Comparison of ENCODE assay signal across 14 cellular contexts in genomic region chr22:26777402-26777801, GRCh38.
DNase-seq lines count a peak whose midpoint lies in the region; ATAC-seq lines count a peak whose summit lies in the region.
"Had no signal": no experiment of that assay in that cellular context is flagged by ENCODE, and none has a peak within 500 bp of the region (broad histone marks: within the 10 kb centered on the region; RNA-seq: fewer than 3 reads in every experiment).

No MANE protein-coding gene starts in this region.

- ATAC-seq in GM21737 (IDR thresholded peaks at IDR 0.05; ENCODE audit: unreplicated experiment) = no peak

- in situ Hi-C loops in HAP-1 (cut with MboI; ENCODE audit: low sequenced_read_pairs) = no loop called here

- DNase-seq in AG08396 (ENCODE audit: low spot score) (peak; percentile 46), HAP-1 (ENCODE audit: low spot score in 2 of 2) (peak; percentile 45 to 52), dedifferentiated amniotic fluid mesenchymal stem cell (ENCODE audit: extremely low spot score) (peak; percentile 55), kidney tubule cell (ENCODE audit: low spot score) (peak; percentile 12), mesenteric fat pad (ENCODE audit: low spot score) (no peak), NOMO-1 (lab: John Stamatoyannopoulos, UW; ENCODE audit: unreplicated experiment in 2 of 2) (no peak)
- DNase-seq in stimulated activated CD4-positive, alpha-beta T cell treated with anti-CD3 and anti-CD28 coated beads, Interleukin-12 subunit alpha, Interleukin-12 subunit beta, amount 100 ng/mL, for 4 hours = no peak
- DNase-seq: activated CD8-positive, alpha-beta memory T cell treated with anti-CD3 and anti-CD28 coated beads, Interleukin-2, amount 50 U/mL, for 48 hours; DMS 273 treated with DMSO at 0.1 percent for 48 hours; Kasumi-1; NCI-H2081; retina; stimulated activated CD4-positive, alpha-beta T cell treated with anti-CD3 and anti-CD28 coated beads, Interleukin-2, amount 100 ng/mL, for 48 hours had no signal

- H3K4me1 ChIP-seq in HAP-1 = peaks cover 11% of the 10 kb centered on the region

- H3K36me3 ChIP-seq in HAP-1 (replicated peaks) = no peaks in the 10 kb centered on the region

- H3K27me3 ChIP-seq in HAP-1 (ENCODE audit: low read depth) = no peaks in the 10 kb centered on the region

- no peaks in the 10 kb centered on the region for H3K9me3 ChIP-seq in HAP-1

- H3K4me3 ChIP-seq in HAP-1 = no peak overlapping the region

Comparison
In these comparisons a context has a peak if more than half of its experiments do, and no peak if none do; other contexts are left out.
1. DNase-seq: peak in AG08396 (single experiment), HAP-1 (2 of 2), dedifferentiated amniotic fluid mesenchymal stem cell (single experiment) and kidney tubule cell (single experiment); none in stimulated activated CD4-positive, alpha-beta T cell treated with anti-CD3 and anti-CD28 coated beads, Interleukin-12 subunit alpha, Interleukin-12 subunit beta, amount 100 ng/mL, for 4 hours (single experiment), mesenteric fat pad (single experiment) and NOMO-1 (0 of 2).